8 cellular contexts compared by ENCODE assay signal in the genomic region with DNA sequence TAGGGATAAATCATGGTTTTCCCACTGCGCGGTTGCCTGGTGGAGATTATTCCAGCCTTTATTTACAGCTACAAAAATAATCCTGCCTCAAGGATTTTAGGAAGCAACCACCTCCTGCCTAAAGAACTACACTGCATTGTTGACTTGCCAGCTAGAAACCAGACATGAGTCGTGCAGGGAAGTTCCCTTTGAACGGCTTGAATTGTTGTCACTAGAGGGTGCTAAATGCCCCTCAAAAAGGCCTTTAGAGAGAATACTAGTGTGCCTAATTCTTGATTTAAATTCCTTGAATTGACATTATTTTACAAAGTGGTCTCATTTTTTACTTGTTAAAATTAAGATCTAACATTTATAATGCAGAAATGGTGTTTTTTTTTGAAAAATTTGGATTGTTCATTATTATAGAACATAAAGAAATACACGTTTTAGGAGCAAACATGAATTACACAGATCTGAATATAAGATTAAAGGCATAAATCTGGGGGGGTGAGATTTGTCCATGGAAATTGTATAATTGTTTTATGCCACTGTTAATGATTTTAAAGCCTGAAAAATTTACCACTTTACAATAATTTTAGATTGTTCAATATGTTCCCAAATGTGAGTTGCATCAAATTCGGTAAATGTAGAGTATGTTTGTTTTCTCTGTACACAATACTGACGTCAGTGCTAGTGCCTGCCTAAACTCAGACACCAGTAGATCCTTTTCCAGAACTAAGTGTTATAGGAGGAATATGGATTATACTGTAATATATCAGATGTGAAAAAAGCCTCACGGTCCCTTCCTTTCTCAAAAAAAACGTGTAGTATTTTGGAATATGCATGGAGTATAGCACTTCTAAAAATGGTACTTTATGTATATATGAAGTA. TPM values are rescaled to one million over a fixed set of nuclear protein-coding genes. Genes with fewer than 3 reads are reported as not detected.
DNase-seq lines count a peak whose midpoint lies in the region; ATAC-seq, FAIRE-seq and TF ChIP-seq lines count a peak whose summit lies in the region.

No MANE protein-coding gene starts in this region.

- H3K4me3 Mint-ChIP-seq in T-helper 2 cell treated with Interferon-gamma antibody and Interleukin-4, amounts not matched to agents 5 μg/mL and 100 μg/mL, for 36 hours: peak overlapping the region; percentile 10

- TF ChIP-seq CTCF in A549 (IDR thresholded peaks at IDR 0.05) (peak; percentile 68), GM12865 (IDR thresholded peaks at IDR 0.05; ENCODE audit: insufficient read depth, low read depth, low read length, missing control alignments) (peak; percentile 51), ovary (IDR thresholded peaks at IDR 0.05) (peak in 2 of 3 donors; percentile 24 to 43)

- H3K9me3 Mint-ChIP-seq in T-helper 2 cell treated with Interferon-gamma antibody and Interleukin-4, amounts not matched to agents 5 μg/mL and 100 μg/mL, for 36 hours: no peaks in the 10 kb centered on the region

- peaks cover 29% of the 10 kb centered on the region for H3K27me3 Mint-ChIP-seq in T-helper 2 cell treated with Interferon-gamma antibody and Interleukin-4, amounts not matched to agents 5 μg/mL and 100 μg/mL, for 36 hours (ENCODE audit: low read depth)

- H3K4me3 ChIP-seq in A549: no peak overlapping the region
- H3K4me3 ChIP-seq in GM12865 (ENCODE audit: low read depth, low read length): no peak overlapping the region
- H3K4me3 ChIP-seq in ovary: no peak overlapping the region

- DNase-seq in A549 (ENCODE audit: low read depth in 1 of 2, low spot score in 1 of 2): peak; percentile 6 to 56
- peak; percentile 46 for DNase-seq in GM12865 (ENCODE audit: low read depth)
- DNase-seq in NCI-H2029 treated with DMSO at 0.1 percent for 48 hours (lab: John Stamatoyannopoulos, UW): peak; percentile 56
- peak; percentile 34 for DNase-seq in T-helper 2 cell treated with Interferon-gamma antibody and Interleukin-4, amounts not matched to agents 5 μg/mL and 100 μg/mL, for 36 hours (ENCODE audit: low spot score)
- peak; percentile 71 for DNase-seq in fibroblast of the conjunctiva (ENCODE audit: low read depth)
- DNase-seq in ovary: peak in 2 of 5 donors; percentile 17 to 45

- no peak overlapping the region for H3K27ac Mint-ChIP-seq in T-helper 2 cell treated with Interferon-gamma antibody and Interleukin-4, amounts not matched to agents 5 μg/mL and 100 μg/mL, for 36 hours

- no peaks in the 10 kb centered on the region for H3K36me3 ChIP-seq in ovary

- ATAC-seq in A549 (peak; percentile 82 to 90; a peak in 5 of 6 replicates), GM21825 (IDR thresholded peaks at IDR 0.05; ENCODE audit: unreplicated experiment) (no peak), HG02870 (IDR thresholded peaks at IDR 0.05; ENCODE audit: unreplicated experiment) (no peak)

- TF ChIP-seq POLR2A in A549 (IDR thresholded peaks at IDR 0.05; ENCODE audit: low read length): no peak
- no peak for TF ChIP-seq POLR2A in ovary (IDR thresholded peaks at IDR 0.05)

- H3K4me1 ChIP-seq in A549 (0 out of 3 replicates have a peak, but pooled peaks cover 5% of the 10 kb centered on the region), ovary (ENCODE audit: insufficient read depth) (no peaks in the 10 kb centered on the region)

- TF ChIP-seq EP300 in A549 (IDR thresholded peaks at IDR 0.05): no peak
- TF ChIP-seq EP300 in ovary (IDR thresholded peaks at IDR 0.05): no peak

- TF ChIP-seq RAD21 in A549 (conservative IDR thresholded peaks at IDR 0.05 in 1 of 2, IDR thresholded peaks at IDR 0.05 in 1 of 2): peak; percentile 74 to 75

- intact Hi-C loops in ovary (cut with DNase I): loop anchor here in 3 of 4 donors (5.0 to 10.0 kb wide), 4 partner anchors 209 to 639 kb away; no protein-coding TSS in a partner anchor

- peaks cover 20% of the 10 kb centered on the region for H3K4me1 Mint-ChIP-seq in T-helper 2 cell treated with Interferon-gamma antibody and Interleukin-4, amounts not matched to agents 5 μg/mL and 100 μg/mL, for 36 hours (ENCODE audit: low read depth)

- H3K36me3 Mint-ChIP-seq in T-helper 2 cell treated with Interferon-gamma antibody and Interleukin-4, amounts not matched to agents 5 μg/mL and 100 μg/mL, for 36 hours (ENCODE audit: low read depth): no peaks in the 10 kb centered on the region

- no peaks in the 10 kb centered on the region for H3K27me3 ChIP-seq in ovary

- POLR2A ChIA-PET in A549 (lab: Yijun Ruan, JAX): no interaction called here

- FAIRE-seq in A549 (lab: Jason Lieb, UNC): no peak

- WGBS in A549 (ENCODE audit: missing lambda C conversion rate): 33% methylated on average over 9 of the region's 9 CpGs
- WGBS in ovary, 3 donors: 42 to 48% (median 46%) methylated on average over 9 of the region's 9 CpGs

- H3K27ac ChIP-seq in A549 (no peak overlapping the region), ovary (no peak overlapping the region)

- H3K4me2 ChIP-seq in A549: no peak overlapping the region

- H3K9me3 ChIP-seq in A549 (no peaks in the 10 kb centered on the region), ovary (no peaks in the 10 kb centered on the region)

- CTCF ChIA-PET in A549 (lab: Yijun Ruan, JAX): interaction anchor here (0.6 to 2.4 kb wide), 11 partner anchors 17 to 865 kb away, joined by 3 to 11 read pairs (median 3); no protein-coding TSS in a partner anchor

TF ChIP-seq in A549, 52 proteins besides CTCF, POLR2A, EP300 and RAD21:
- TF ChIP-seq SMC3 (IDR thresholded peaks at IDR 0.05): peak; percentile 74
- TF ChIP-seq, protein P1, sequence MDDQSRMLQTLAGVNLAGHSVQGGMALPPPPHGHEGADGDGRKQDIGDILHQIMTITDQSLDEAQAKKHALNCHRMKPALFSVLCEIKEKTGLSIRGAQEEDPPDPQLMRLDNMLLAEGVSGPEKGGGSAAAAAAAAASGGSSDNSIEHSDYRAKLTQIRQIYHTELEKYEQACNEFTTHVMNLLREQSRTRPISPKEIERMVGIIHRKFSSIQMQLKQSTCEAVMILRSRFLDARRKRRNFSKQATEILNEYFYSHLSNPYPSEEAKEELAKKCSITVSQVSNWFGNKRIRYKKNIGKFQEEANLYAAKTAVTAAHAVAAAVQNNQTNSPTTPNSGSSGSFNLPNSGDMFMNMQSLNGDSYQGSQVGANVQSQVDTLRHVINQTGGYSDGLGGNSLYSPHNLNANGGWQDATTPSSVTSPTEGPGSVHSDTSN (IDR thresholded peaks at IDR 0.05): no peak

RNA-seq across cellular contexts. Expression of gene ERG, which starts 7.6 kb away (rescaled TPM):
- not detected in 2 replicates for polyA plus RNA-seq in A549 (2011; rRNA removed)
- not detected in 2 replicates for polyA plus RNA-seq in A549 (2012; cell fraction: cytosol; rRNA removed)
- polyA plus RNA-seq in A549 (2012; cell fraction: nucleus; rRNA removed): not detected in 2 replicates
- polyA plus RNA-seq in A549 (2017; fragmentation: RNase III; extraction: RNeasy Plus Mini Kit Qiagen cat#74134 plus additional on column Dnase treatment): 0.07 TPM in 1 of 3 replicates, not detected in the others
- polyA minus RNA-seq in A549 (2011; rRNA and poly(A)+ RNA removed): not detected in 2 replicates
- 10 to 100 TPM in 3 of 7 donors, 1 to 10 TPM in 4; 3.8 to 16.3 (median 8.2) TPM for total RNA-seq in ovary
- polyA plus RNA-seq in ovary: 10 to 100 TPM in 1 of 2 donors, 1 to 10 TPM in 1; 9.5 to 23.1 TPM

Comparison
In these comparisons a context has a peak if more than half of its experiments do, and no peak if none do; other contexts are left out.
1. ATAC-seq: peak in A549 (2 of 2); none in GM21825 (single experiment) and HG02870 (single experiment).
2. RNA of gene ERG, which starts 7.6 kb away (polyA plus RNA-seq): 9.5 to 23.1 TPM in ovary; 0.07 TPM in A549; every median in the first group is over 4 times any median in the second.
3. Peak in every context shown above with its lines, with median percentiles within 50 percentile points of each other: CTCF ChIP-seq.